Comparison of ENCODE assay signal across 9 cellular contexts in the genomic region with DNA sequence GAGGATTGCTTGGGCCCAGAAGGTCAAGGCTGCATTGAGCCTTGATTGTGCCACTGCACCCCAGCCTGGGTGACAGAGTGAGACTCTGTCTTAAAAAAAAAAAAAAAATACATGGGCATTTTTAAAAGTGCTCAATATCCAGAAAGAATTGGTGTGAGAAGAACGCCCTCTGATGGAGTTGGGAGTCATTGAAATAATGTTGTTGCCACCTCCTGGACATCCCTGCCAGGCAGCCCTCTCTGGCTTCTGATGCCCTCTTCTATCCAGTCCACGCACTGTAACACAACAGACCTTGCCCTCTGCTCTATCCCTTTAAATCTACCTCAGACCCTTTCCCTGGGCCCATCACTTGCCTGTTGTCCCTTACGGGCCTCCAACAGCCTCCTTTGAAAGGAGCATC. TPM values are rescaled to one million over a fixed set of nuclear protein-coding genes. Genes with fewer than 3 reads are reported as not detected.
DNase-seq lines count a peak whose midpoint lies in the region; TF ChIP-seq lines count a peak whose summit lies in the region.
"Had no signal": no experiment of that assay in that cellular context is flagged by ENCODE, and none has a peak within 500 bp of the region (broad histone marks: within the 10 kb centered on the region; RNA-seq: fewer than 3 reads in every experiment).

No MANE protein-coding gene starts in this region.

- H3K27ac Mint-ChIP-seq in T-helper 2 cell treated with Interferon-gamma antibody and Interleukin-4, amounts not matched to agents 5 μg/mL and 100 μg/mL, for 36 hours: no peak overlapping the region
- H3K27ac Mint-ChIP-seq: nephron had no signal

- no peak overlapping the region for H3K27ac ChIP-seq in Peyer's patch

- DNase-seq in AG09319 (ENCODE audit: extremely low read depth, low read depth) (no peak), GM20000 (ENCODE audit: low spot score) (peak; percentile 53), Peyer's patch (peak in 1 of 3 donors; percentile 55), fibroblast of villous mesenchyme (ENCODE audit: low read depth) (peak; percentile 52), T1000 (lab: John Stamatoyannopoulos, UW) (no peak), cortex of kidney (lab: John Stamatoyannopoulos, UW) (no peak)
- DNase-seq in T-helper 2 cell treated with Interferon-gamma antibody and Interleukin-4, amounts not matched to agents 5 μg/mL and 100 μg/mL, for 36 hours (ENCODE audit: low spot score): no peak
- no peak for DNase-seq in activated effector memory CD4-positive, alpha-beta T cell treated with Interleukin-2 at 50 U/mL for 16 hours

- TF ChIP-seq CTCF in AG09319 (IDR thresholded peaks at IDR 0.05; ENCODE audit: low read depth, low read length) (peak; percentile 38), GM20000 (IDR thresholded peaks at IDR 0.05; ENCODE audit: extremely low read depth, missing control alignments) (no peak), Peyer's patch (IDR thresholded peaks at IDR 0.05) (peak in 4 of 6 experiments; percentile 26 to 62 (median 48)), fibroblast of villous mesenchyme (IDR thresholded peaks at IDR 0.05; ENCODE audit: insufficient read depth, low read depth, low read length) (peak; percentile 52)

- no peak overlapping the region for H3K4me3 Mint-ChIP-seq in T-helper 2 cell treated with Interferon-gamma antibody and Interleukin-4, amounts not matched to agents 5 μg/mL and 100 μg/mL, for 36 hours
- H3K4me3 Mint-ChIP-seq: nephron had no signal

- H3K9me3 ChIP-seq in Peyer's patch: no peaks in the 10 kb centered on the region

- no peak overlapping the region for H3K4me3 ChIP-seq in Peyer's patch
- H3K4me3 ChIP-seq in fibroblast of villous mesenchyme (ENCODE audit: low read depth, low read length): no peak overlapping the region

- peaks cover 62% of the 10 kb centered on the region for H3K27me3 Mint-ChIP-seq in T-helper 2 cell treated with Interferon-gamma antibody and Interleukin-4, amounts not matched to agents 5 μg/mL and 100 μg/mL, for 36 hours (ENCODE audit: low read depth)

- peaks cover 0 to 20% (median 5%) of the 10 kb centered on the region in 4 donors for H3K4me1 ChIP-seq in Peyer's patch

- H3K9me3 Mint-ChIP-seq in T-helper 2 cell treated with Interferon-gamma antibody and Interleukin-4, amounts not matched to agents 5 μg/mL and 100 μg/mL, for 36 hours: no peaks in the 10 kb centered on the region
- H3K9me3 Mint-ChIP-seq: nephron had no signal

- H3K27me3 ChIP-seq in Peyer's patch: no peaks in the 10 kb centered on the region

- no peaks in the 10 kb centered on the region for H3K36me3 ChIP-seq in Peyer's patch

- H3K4me1 Mint-ChIP-seq in T-helper 2 cell treated with Interferon-gamma antibody and Interleukin-4, amounts not matched to agents 5 μg/mL and 100 μg/mL, for 36 hours (ENCODE audit: low read depth): peaks cover 33% of the 10 kb centered on the region

- no peak for TF ChIP-seq POLR2A in Peyer's patch (IDR thresholded peaks at IDR 0.05)

- peaks cover 10% of the 10 kb centered on the region for H3K36me3 Mint-ChIP-seq in T-helper 2 cell treated with Interferon-gamma antibody and Interleukin-4, amounts not matched to agents 5 μg/mL and 100 μg/mL, for 36 hours (ENCODE audit: low read depth)

RNA-seq across cellular contexts. Expression of gene PTGDR, which starts 4.9 kb away (rescaled TPM):
- 1 to 10 TPM in 3 of 4 donors, not detected in 1; 1.4 to 3.8 (median 1.4) TPM for total RNA-seq in Peyer's patch
- total RNA-seq in fibroblast of villous mesenchyme: 0.32 TPM in 1 of 2 replicates, not detected in the other

RNA-seq across cellular contexts. Expression of gene PTGER2, which starts 41.7 kb away (rescaled TPM):
- total RNA-seq in Peyer's patch: 1 to 10 TPM; 2.7 to 6.4 (median 4.9) TPM
- 1.3 and 5.2 TPM in 2 replicates for total RNA-seq in fibroblast of villous mesenchyme

Comparison
In these comparisons a context has a peak if more than half of its experiments do, and no peak if none do; other contexts are left out.
1. DNase-seq: peak in GM20000 (single experiment) and fibroblast of villous mesenchyme (single experiment); none in AG09319 (single experiment), T1000 (single experiment), T-helper 2 cell treated with Interferon-gamma antibody and Interleukin-4, amounts not matched to agents 5 μg/mL and 100 μg/mL, for 36 hours (single experiment), activated effector memory CD4-positive, alpha-beta T cell treated with Interleukin-2 at 50 U/mL for 16 hours (single experiment) and cortex of kidney (single experiment).